1 cellular context compared by ENCODE assay signal in the genomic region with DNA sequence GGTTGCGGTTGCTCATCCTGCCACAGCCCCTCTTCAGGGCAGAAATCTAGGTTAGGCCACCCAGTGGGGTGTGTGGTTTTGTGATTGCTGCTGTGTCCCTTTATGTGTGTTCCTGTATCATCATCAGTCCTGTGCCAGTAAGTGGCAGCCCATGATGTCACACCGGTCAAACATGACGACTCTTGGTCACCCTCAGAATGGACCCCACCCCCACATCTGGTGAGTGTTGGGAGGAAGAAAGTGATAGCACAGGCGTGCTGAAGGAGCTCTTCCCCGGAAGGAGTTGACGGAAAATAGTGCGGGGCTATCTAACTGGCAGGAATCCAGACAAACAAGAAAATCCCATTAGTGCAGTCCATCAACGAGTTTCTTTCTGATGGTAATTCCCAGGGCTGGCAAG.
TF ChIP-seq lines count a peak whose summit lies in the region.

No MANE protein-coding gene starts in this region.

TF ChIP-seq in WTC11, 78 proteins besides CTCF, POLR2A, EP300 and RAD21 (continued from another document):
- no peak for TF ChIP-seq USF2 (CRISPR knock-in tag; IDR thresholded peaks at IDR 0.05)
- TF ChIP-seq, protein P1, sequence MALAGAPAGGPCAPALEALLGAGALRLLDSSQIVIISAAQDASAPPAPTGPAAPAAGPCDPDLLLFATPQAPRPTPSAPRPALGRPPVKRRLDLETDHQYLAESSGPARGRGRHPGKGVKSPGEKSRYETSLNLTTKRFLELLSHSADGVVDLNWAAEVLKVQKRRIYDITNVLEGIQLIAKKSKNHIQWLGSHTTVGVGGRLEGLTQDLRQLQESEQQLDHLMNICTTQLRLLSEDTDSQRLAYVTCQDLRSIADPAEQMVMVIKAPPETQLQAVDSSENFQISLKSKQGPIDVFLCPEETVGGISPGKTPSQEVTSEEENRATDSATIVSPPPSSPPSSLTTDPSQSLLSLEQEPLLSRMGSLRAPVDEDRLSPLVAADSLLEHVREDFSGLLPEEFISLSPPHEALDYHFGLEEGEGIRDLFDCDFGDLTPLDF (CRISPR knock-in tag; IDR thresholded peaks at IDR 0.05), result no peak
